In the genomic region with DNA sequence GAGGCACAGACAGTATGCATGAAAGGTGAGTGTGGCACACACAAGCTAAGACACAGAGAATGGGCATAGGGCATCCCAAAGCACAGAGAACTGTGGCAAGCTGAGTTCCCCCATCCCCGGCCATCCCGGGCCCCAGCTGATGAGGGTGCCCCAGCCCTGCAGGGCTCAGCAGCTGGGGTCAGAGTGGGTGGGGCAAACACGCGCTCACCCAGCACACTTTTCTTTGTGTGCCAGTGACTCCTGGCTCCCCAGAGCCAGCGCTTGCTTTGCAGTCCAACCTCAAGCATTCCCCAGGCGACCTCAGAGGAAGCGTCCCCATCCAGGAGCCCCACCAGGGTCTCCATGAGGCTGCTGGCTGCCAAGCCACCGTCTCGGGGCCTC, we compare ENCODE assay signal across 20 cellular contexts. TPM values are rescaled to one million over a fixed set of nuclear protein-coding genes. Genes with fewer than 3 reads are reported as not detected.
DNase-seq lines count a peak whose midpoint lies in the region; TF ChIP-seq lines count a peak whose summit lies in the region.
"Had no signal": no experiment of that assay in that cellular context is flagged by ENCODE, and none has a peak within 500 bp of the region (broad histone marks: within the 10 kb centered on the region; RNA-seq: fewer than 3 reads in every experiment).

No MANE protein-coding gene starts in this region.

- H2AFZ ChIP-seq in Karpas-422 (ENCODE audit: low read length): no peak overlapping the region
- no peak overlapping the region for H2AFZ ChIP-seq in mammary epithelial cell (ENCODE audit: low read depth, low read length)
- H2AFZ ChIP-seq in osteoblast (ENCODE audit: low read length): peak overlapping the region; percentile 42

- H3K27ac Mint-ChIP-seq in T-helper 2 cell treated with Interferon-gamma antibody and Interleukin-4, amounts not matched to agents 5 μg/mL and 100 μg/mL, for 36 hours: no peak overlapping the region
- H3K27ac Mint-ChIP-seq: activated T-helper 17 cell treated with anti-CD3 and anti-CD28 coated beads, Interleukin-2, amount 50 U/mL, for 72 hours; IgD-negative memory B cell had no signal

- H3K27me3 ChIP-seq in BLaER1: no peaks in the 10 kb centered on the region
- H3K27me3 ChIP-seq in Karpas-422 (ENCODE audit: low read length): no peaks in the 10 kb centered on the region
- H3K27me3 ChIP-seq in mammary epithelial cell (ENCODE audit: insufficient read depth, low read length): no peaks in the 10 kb centered on the region
- H3K27me3 ChIP-seq in osteoblast (ENCODE audit: insufficient read depth, low read length): no peaks in the 10 kb centered on the region
- H3K27me3 ChIP-seq: thyroid gland had no signal

- H3K36me3 ChIP-seq in BLaER1 (no peaks in the 10 kb centered on the region), Karpas-422 (ENCODE audit: insufficient read depth, low read length) (no peaks in the 10 kb centered on the region), mammary epithelial cell (ENCODE audit: insufficient read depth, low read length) (no peaks in the 10 kb centered on the region), osteoblast (ENCODE audit: insufficient read depth, low read length) (no peaks in the 10 kb centered on the region)
- H3K36me3 ChIP-seq: thyroid gland had no signal

- no peaks in the 10 kb centered on the region for H3K27me3 Mint-ChIP-seq in T-helper 2 cell treated with Interferon-gamma antibody and Interleukin-4, amounts not matched to agents 5 μg/mL and 100 μg/mL, for 36 hours (ENCODE audit: low read depth)

- H3K4me1 Mint-ChIP-seq in T-helper 2 cell treated with Interferon-gamma antibody and Interleukin-4, amounts not matched to agents 5 μg/mL and 100 μg/mL, for 36 hours (ENCODE audit: low read depth): peaks cover 3% of the 10 kb centered on the region
- H3K4me1 Mint-ChIP-seq: activated T-helper 17 cell treated with anti-CD3 and anti-CD28 coated beads, Interleukin-2, amount 50 U/mL, for 72 hours; IgD-negative memory B cell had no signal

- H3K9ac ChIP-seq in BLaER1 (no peak overlapping the region), Karpas-422 (ENCODE audit: low read length) (no peak overlapping the region), mammary epithelial cell (ENCODE audit: insufficient read depth, low read length) (no peak overlapping the region)

- BruUV-seq in mammary epithelial cell (replicated peaks; lab: Mats Ljungman, UMichigan): no TSS peak

- H3K9me3 ChIP-seq in BLaER1: no peaks in the 10 kb centered on the region
- H3K9me3 ChIP-seq in Karpas-422 (ENCODE audit: low read length): no peaks in the 10 kb centered on the region
- no peaks in the 10 kb centered on the region for H3K9me3 ChIP-seq in mammary epithelial cell (replicated peaks; ENCODE audit: insufficient read depth, low read length)
- H3K9me3 ChIP-seq in osteoblast (ENCODE audit: low read depth, low read length): no peaks in the 10 kb centered on the region
- H3K9me3 ChIP-seq: thyroid gland had no signal

- no peaks in the 10 kb centered on the region for H3K36me3 Mint-ChIP-seq in T-helper 2 cell treated with Interferon-gamma antibody and Interleukin-4, amounts not matched to agents 5 μg/mL and 100 μg/mL, for 36 hours (ENCODE audit: low read depth)
- H3K36me3 Mint-ChIP-seq: brain, IgD-negative memory B cell had no signal

- intact Hi-C loops in mammary epithelial cell (cut with micrococcal nuclease): loop anchor here (1.0 to 10.0 kb wide), 3 partner anchors 67 to 295 kb away; a partner anchor contains a TSS

- H3K4me3 ChIP-seq in BLaER1: no peak overlapping the region
- no peak overlapping the region for H3K4me3 ChIP-seq in Karpas-422 (ENCODE audit: low read length)
- H3K4me3 ChIP-seq in mammary epithelial cell (replicated peaks in 1 of 3; ENCODE audit: insufficient read depth in 1 of 3, low read depth in 2 of 3, low read length in 3 of 3): no peak overlapping the region
- H3K4me3 ChIP-seq in osteoblast (ENCODE audit: insufficient read depth, low read length): no peak overlapping the region
- H3K4me3 ChIP-seq: thyroid gland had no signal

- CTCF ChIA-PET in mammary epithelial cell (lab: Charles Lee; ENCODE audit: low non-redundant PET): interaction anchor here (0.6 kb wide), 1 partner anchor 178 kb away, joined by 4 read pairs; no protein-coding TSS in a partner anchor

- H3K27ac ChIP-seq in BLaER1: no peak overlapping the region
- no peak overlapping the region for H3K27ac ChIP-seq in Karpas-422 (ENCODE audit: low read length)
- H3K27ac ChIP-seq in mammary epithelial cell (ENCODE audit: insufficient read depth, low read depth, low read length): peak overlapping the region; percentile 82
- H3K27ac ChIP-seq in osteoblast (ENCODE audit: low read depth, low read length): no peak overlapping the region
- H3K27ac ChIP-seq: thyroid gland had no signal

- in situ Hi-C loops in mammary epithelial cell (cut with MboI; ENCODE audit: low sequenced_read_pairs in 2 of 2): loop anchor here in 1 of 2 donors (10.0 kb wide), 1 partner anchor 85 kb away; no protein-coding TSS in a partner anchor

- H3K9me2 ChIP-seq in Karpas-422 (replicated peaks; ENCODE audit: insufficient read depth, low read length): no peaks in the 10 kb centered on the region

- 6% methylated on average over 2 of the region's 9 CpGs for WGBS in mammary epithelial cell (ENCODE audit: low coverage, missing lambda C conversion rate)

- H3K4me1 ChIP-seq in BLaER1 (peaks cover 46% of the 10 kb centered on the region), Karpas-422 (ENCODE audit: low read length) (no peaks in the 10 kb centered on the region), mammary epithelial cell (ENCODE audit: insufficient read depth, low read length) (peaks cover 95% of the 10 kb centered on the region), osteoblast (ENCODE audit: insufficient read depth, low read length) (peaks cover 55% of the 10 kb centered on the region)

- no peak for TF ChIP-seq CTCF in mammary epithelial cell (conservative IDR thresholded peaks at IDR 0.05 in 1 of 2, IDR thresholded peaks at IDR 0.05 in 1 of 2; ENCODE audit: extremely low read depth in 1 of 2, insufficient read depth in 1 of 2, low read depth in 1 of 2, low read length in 2 of 2)
- no peak for TF ChIP-seq CTCF in osteoblast (IDR thresholded peaks at IDR 0.05; ENCODE audit: extremely low read depth, low read depth, low read length)

- H3K4me2 ChIP-seq in BLaER1 (peak overlapping the region; percentile 56), Karpas-422 (ENCODE audit: low read depth, low read length, poor library complexity, severe bottlenecking) (no peak overlapping the region), mammary epithelial cell (ENCODE audit: insufficient read depth, low read depth, low read length) (peak overlapping the region; percentile 71), osteoblast (ENCODE audit: insufficient read depth, low read length) (no peak overlapping the region)

- H3K4me3 Mint-ChIP-seq in T-helper 2 cell treated with Interferon-gamma antibody and Interleukin-4, amounts not matched to agents 5 μg/mL and 100 μg/mL, for 36 hours: no peak overlapping the region
- H3K4me3 Mint-ChIP-seq: activated T-helper 17 cell treated with anti-CD3 and anti-CD28 coated beads, Interleukin-2, amount 50 U/mL, for 72 hours; brain; IgD-negative memory B cell had no signal

- DNase-seq in Karpas-422 (peak; percentile 40), mammary epithelial cell (peak; percentile 47), osteoblast (ENCODE audit: insufficient read length, low spot score, missing footprints) (peak; percentile 92), iPS-NIHi11 (ENCODE audit: low spot score) (no peak), AG08395 (ENCODE audit: low spot score) (no peak)
- no peak for DNase-seq in T-helper 2 cell treated with Interferon-gamma antibody and Interleukin-4, amounts not matched to agents 5 μg/mL and 100 μg/mL, for 36 hours (ENCODE audit: low spot score)
- DNase-seq in stimulated activated CD8-positive, alpha-beta memory T cell treated with anti-CD3 and anti-CD28 coated beads, Interleukin-4, amount 100 ng/mL, for 48 hours: no peak
- DNase-seq: activated CD4-positive, alpha-beta T cell treated with anti-CD3 and anti-CD28 coated beads, Interleukin-2, amount 50 U/mL, for 4 hours; AML-193; effector CD8-positive, alpha-beta T cell; mesendoderm; NCI-H510A; thyroid gland had no signal

- H3K9me3 Mint-ChIP-seq in T-helper 2 cell treated with Interferon-gamma antibody and Interleukin-4, amounts not matched to agents 5 μg/mL and 100 μg/mL, for 36 hours: no peaks in the 10 kb centered on the region
- H3K9me3 Mint-ChIP-seq: activated T-helper 17 cell treated with anti-CD3 and anti-CD28 coated beads, Interleukin-2, amount 50 U/mL, for 72 hours; brain; IgD-negative memory B cell had no signal

- dilution Hi-C loops in mammary epithelial cell (cut with HindIII; ENCODE audit: low sequenced_read_pairs): no loop called here

- H3K79me2 ChIP-seq in Karpas-422 (ENCODE audit: low read length) (no peaks in the 10 kb centered on the region), mammary epithelial cell (ENCODE audit: insufficient read depth, low read length) (peaks cover 8% of the 10 kb centered on the region), osteoblast (ENCODE audit: insufficient read depth, low read length) (no peaks in the 10 kb centered on the region)

- H4K20me1 ChIP-seq in BLaER1: no peaks in the 10 kb centered on the region; the same call in 1 of the 2 replicates
- H4K20me1 ChIP-seq in Karpas-422 (ENCODE audit: insufficient read depth, low read depth, low read length): 0 out of 2 replicates have a peak, but pooled peaks cover 3% of the 10 kb centered on the region
- H4K20me1 ChIP-seq in mammary epithelial cell (ENCODE audit: insufficient read depth, low read length): no peaks in the 10 kb centered on the region
- H4K20me1 ChIP-seq in osteoblast (ENCODE audit: insufficient read depth, low read length): no peaks in the 10 kb centered on the region

RNA-seq across cellular contexts. Expression of a gene that starts 4.7 kb away (rescaled TPM):
- 0.29 TPM in 1 of 2 replicates, not detected in the other for total RNA-seq in Karpas-422 (2014; rRNA removed; shearing (Covaris generic); ENCODE audit: low replicate concordance)
- total RNA-seq in mammary epithelial cell (100 to 1,000 TPM; 103 to 209 TPM), osteoblast (0.36 and 0.59 TPM in 2 replicates)
- polyA plus RNA-seq in mammary epithelial cell: 57.2 TPM
- polyA minus RNA-seq in mammary epithelial cell: 4.9 TPM
- total RNA-seq: activated T-helper 17 cell treated with anti-CD3 and anti-CD28 coated beads, Interleukin-2, amount 50 U/mL, for 72 hours; fibroblast of villous mesenchyme; omental fat pad; T-helper 2 cell treated with Interferon-gamma antibody and Interleukin-4, amounts not matched to agents 100 ng/mL and 5 ng/mL, for 36 hours; thyroid gland had no signal
- polyA plus RNA-seq: IgD-negative memory B cell had no signal

RNA-seq across cellular contexts. Expression of a gene that starts 8.7 kb away (rescaled TPM):
- total RNA-seq in Karpas-422 (2014; rRNA removed; shearing (Covaris generic); ENCODE audit: low replicate concordance): 0.36 TPM in 1 of 2 replicates, not detected in the other
- total RNA-seq in mammary epithelial cell: 10 to 100 TPM in 1 of 2 donors, 1 to 10 TPM in 1; 8.8 to 44.7 TPM
- polyA plus RNA-seq in mammary epithelial cell: 34.8 TPM
- 4.3 TPM for polyA minus RNA-seq in mammary epithelial cell
- not detected in 2 replicates for total RNA-seq in osteoblast
- total RNA-seq: activated T-helper 17 cell treated with anti-CD3 and anti-CD28 coated beads, Interleukin-2, amount 50 U/mL, for 72 hours; fibroblast of villous mesenchyme; thyroid gland had no signal

RNA-seq across cellular contexts. Expression of a gene that starts 22.8 kb away (rescaled TPM):
- 46.9 and 115 TPM in 2 replicates for total RNA-seq in Karpas-422 (2014; rRNA removed; shearing (Covaris generic); ENCODE audit: low replicate concordance)
- 1 to 10 TPM in 1 of 2 donors, under 1 TPM in 1; 0.17 to 2.0 TPM for total RNA-seq in mammary epithelial cell
- not detected for polyA plus RNA-seq in mammary epithelial cell
- not detected for polyA minus RNA-seq in mammary epithelial cell
- 41.0 and 54.6 TPM in 2 replicates for total RNA-seq in osteoblast
- total RNA-seq: fibroblast of villous mesenchyme had no signal

Comparison
In these comparisons a context has a peak if more than half of its experiments do, and no peak if none do; other contexts are left out.
1. H3K4me2 ChIP-seq: peak in BLaER1 (single experiment) and mammary epithelial cell (single experiment); none in Karpas-422 (single experiment) and osteoblast (single experiment).
2. DNase-seq: peak in Karpas-422 (single experiment), mammary epithelial cell (single experiment) and osteoblast (single experiment); none in T-helper 2 cell treated with Interferon-gamma antibody and Interleukin-4, amounts not matched to agents 5 μg/mL and 100 μg/mL, for 36 hours (single experiment), iPS-NIHi11 (single experiment), stimulated activated CD8-positive, alpha-beta memory T cell treated with anti-CD3 and anti-CD28 coated beads, Interleukin-4, amount 100 ng/mL, for 48 hours (single experiment) and AG08395 (single experiment).
3. RNA of a gene that starts 4.7 kb away (total RNA-seq): 103 to 209 TPM in mammary epithelial cell; 0.36 to 0.59 TPM in osteoblast and 0.29 TPM in Karpas-422; every median in the first group is over 10 times any median in the second.
4. RNA of a gene that starts 22.8 kb away (total RNA-seq): 41.0 to 54.6 TPM in osteoblast and 46.9 to 115 TPM in Karpas-422; 0.17 to 2.0 TPM in mammary epithelial cell; every median in the first group is over 10 times any median in the second.